15 cellular contexts compared by ENCODE assay signal in genomic region chr11:130467116-130467990, GRCh38. TPM values are rescaled to one million over a fixed set of nuclear protein-coding genes. Genes with fewer than 3 reads are reported as not detected.
DNase-seq lines count a peak whose midpoint lies in the region; ATAC-seq and TF ChIP-seq lines count a peak whose summit lies in the region.
"Had no signal": no experiment of that assay in that cellular context is flagged by ENCODE, and none has a peak within 500 bp of the region (broad histone marks: within the 10 kb centered on the region; RNA-seq: fewer than 3 reads in every experiment).

No MANE protein-coding gene starts in this region.

- no peak overlapping the region for H3K4me3 ChIP-seq in NB4 (ENCODE audit: low read depth, low read length)

- peaks cover 5% of the 10 kb centered on the region for H3K4me1 Mint-ChIP-seq in mesothelial cell of epicardium
- H3K4me1 Mint-ChIP-seq: B cell, H9 had no signal

- no peak for TF ChIP-seq CTCF in NB4 (IDR thresholded peaks at IDR 0.05; ENCODE audit: low read depth, low read length)
- TF ChIP-seq CTCF in mesothelial cell of epicardium (IDR thresholded peaks at IDR 0.05; ENCODE audit: unreplicated experiment) = no peak
- TF ChIP-seq CTCF in GM20000 (IDR thresholded peaks at IDR 0.05; ENCODE audit: extremely low read depth, missing control alignments) = no peak

- H3K27ac Mint-ChIP-seq in mesothelial cell of epicardium = peak overlapping the region; percentile 71
- H3K27ac Mint-ChIP-seq: B cell; CD4-positive, alpha-beta T cell; H9 had no signal

- TF ChIP-seq POLR2A in NB4 (IDR thresholded peaks at IDR 0.05; ENCODE audit: extremely low read depth, insufficient read length) = no peak

- DNase-seq in Kasumi-1 (lab: John Stamatoyannopoulos, UW) (peak; percentile 23 to 33), NB4 (ENCODE audit: low read depth) (peak; percentile 75), amniotic epithelial cell (ENCODE audit: low read depth) (peak; percentile 52), mesothelial cell of epicardium (ENCODE audit: low spot score in 2 of 2, unreplicated experiment in 2 of 2) (no peak), hepatic stellate cell (ENCODE audit: low spot score) (no peak), GM20000 (ENCODE audit: low spot score) (no peak)
- DNase-seq: C1 segment of cervical spinal cord; CD4-positive, alpha-beta T cell; DMS79; GOT3; H9 had no signal

- no peak for ATAC-seq in HG02642 (IDR thresholded peaks at IDR 0.05; ENCODE audit: poor library complexity, unreplicated experiment)
- ATAC-seq: HepG2 had no signal

- no peaks in the 10 kb centered on the region for H3K9me3 Mint-ChIP-seq in mesothelial cell of epicardium
- H3K9me3 Mint-ChIP-seq: CD4-positive, alpha-beta T cell; H9 had no signal

- H3K4me3 Mint-ChIP-seq in mesothelial cell of epicardium = no peak overlapping the region
- H3K4me3 Mint-ChIP-seq: B cell; CD4-positive, alpha-beta T cell; H9 had no signal

- H3K27me3 Mint-ChIP-seq in mesothelial cell of epicardium (ENCODE audit: low read depth) = no peaks in the 10 kb centered on the region
- H3K27me3 Mint-ChIP-seq: CD4-positive, alpha-beta T cell had no signal

- H3K36me3 Mint-ChIP-seq in mesothelial cell of epicardium = peaks cover 22% of the 10 kb centered on the region

RNA-seq across cellular contexts. Expression of gene ADAMTS15, which starts 18.9 kb away (rescaled TPM):
- 8.1 to 9.9 TPM (median 9.4 TPM) in 3 replicates for total RNA-seq in mesothelial cell of epicardium
- total RNA-seq: B cell, G401 had no signal

RNA-seq across cellular contexts. Expression of gene ADAMTS8, which starts 38.9 kb away (rescaled TPM):
- 0.70 to 1.3 TPM (median 0.96 TPM) in 3 replicates for total RNA-seq in mesothelial cell of epicardium
- total RNA-seq: B cell; CD4-positive, alpha-beta T cell; G401; HepG2 had no signal

Comparison
In these comparisons a context has a peak if more than half of its experiments do, and no peak if none do; other contexts are left out.
1. DNase-seq: peak in Kasumi-1 (2 of 2), NB4 (single experiment) and amniotic epithelial cell (single experiment); none in mesothelial cell of epicardium (0 of 2), hepatic stellate cell (single experiment) and GM20000 (single experiment).